ENCODE assay signal across 9 cellular contexts in genomic region chr6:36677059-36677749, GRCh38. TPM values are rescaled to one million over a fixed set of nuclear protein-coding genes. Genes with fewer than 3 reads are reported as not detected.
DNase-seq lines count a peak whose midpoint lies in the region; ATAC-seq, FAIRE-seq and TF ChIP-seq lines count a peak whose summit lies in the region.
"Had no signal": no experiment of that assay in that cellular context is flagged by ENCODE, and none has a peak within 500 bp of the region (broad histone marks: within the 10 kb centered on the region; RNA-seq: fewer than 3 reads in every experiment).

No MANE protein-coding gene starts in this region.

- peak overlapping the region in 1 of 4 donors; percentile 82 for H3K4me3 ChIP-seq in pancreas

- no peaks in the 10 kb centered on the region for H3K27me3 ChIP-seq in pancreas

- FAIRE-seq in pancreas (lab: Jason Lieb, UNC) = no peak

- H3K4me1 ChIP-seq in pancreas = peaks cover 8 to 25% (median 23%) of the 10 kb centered on the region in 3 donors

- peak overlapping the region; percentile 89 for H3K4me3 Mint-ChIP-seq in endothelial cell (ENCODE audit: unreplicated experiment)

- H3K36me3 Mint-ChIP-seq in endothelial cell (ENCODE audit: low read depth, unreplicated experiment) = peaks cover 5% of the 10 kb centered on the region

- H3K9me3 Mint-ChIP-seq in endothelial cell (ENCODE audit: unreplicated experiment) = no peaks in the 10 kb centered on the region

- no peak for ATAC-seq in pancreas
- no peak for ATAC-seq in activated CD4-positive, CD25-positive, alpha-beta regulatory T cell treated with anti-CD3 and anti-CD28 coated beads, Interleukin-2, amount 50 U/mL, for 24 hours
- no peak for ATAC-seq in GM18517 (IDR thresholded peaks at IDR 0.05; ENCODE audit: unreplicated experiment)

- intact Hi-C loops in pancreas (cut with DNase I) = no loop called here

- WGBS in pancreas, 2 donors = 71 to 75% methylated on average over 7 of the region's 7 CpGs

- H3K27me3 Mint-ChIP-seq in endothelial cell (ENCODE audit: unreplicated experiment) = peaks cover 11% of the 10 kb centered on the region

- TF ChIP-seq CTCF in endothelial cell (IDR thresholded peaks at IDR 0.05; ENCODE audit: unreplicated experiment) = no peak
- TF ChIP-seq CTCF in pancreas (IDR thresholded peaks at IDR 0.05) = no peak

- peak overlapping the region; percentile 5 to 56 (median 48) for H3K27ac ChIP-seq in pancreas

- no peaks in the 10 kb centered on the region for H3K9me3 ChIP-seq in pancreas

- H3K4me1 Mint-ChIP-seq in endothelial cell (ENCODE audit: unreplicated experiment) = peaks cover 37% of the 10 kb centered on the region

- DNase-seq in DMS79 treated with DMSO at 0.1 percent for 48 hours (lab: John Stamatoyannopoulos, UW) (peak; percentile 44), NCI-H510A treated with DMSO at 0.1 percent for 48 hours (lab: John Stamatoyannopoulos, UW) (peak; percentile 42), endothelial cell (ENCODE audit: low spot score) (no peak), pancreas (peak in 2 of 6 donors; percentile 42 to 57), NCI-H524 treated with DMSO at 0.1 percent for 48 hours (lab: John Stamatoyannopoulos, UW) (no peak), NCI-H82 treated with DMSO at 0.1 percent for 48 hours (lab: John Stamatoyannopoulos, UW; ENCODE audit: unreplicated experiment) (no peak)
- DNase-seq: stimulated activated CD4-positive, alpha-beta T cell treated with anti-CD3 and anti-CD28 coated beads, Interleukin-4, amount 100 ng/mL, for 4 hours had no signal

- H3K27ac Mint-ChIP-seq in endothelial cell (ENCODE audit: unreplicated experiment) = peak overlapping the region; percentile 92

- H3K36me3 ChIP-seq in pancreas = no peaks in the 10 kb centered on the region

RNA-seq across cellular contexts. Expression of gene CDKN1A, which starts 1.3 kb away (rescaled TPM):
- total RNA-seq in endothelial cell (ENCODE audit: unreplicated experiment) = 48.4 TPM
- 100 to 1,000 TPM in 2 of 6 donors, 10 to 100 TPM in 4; 32.5 to 178 (median 53.2) TPM for total RNA-seq in pancreas
- polyA plus RNA-seq in pancreas = 10 to 100 TPM; 22.3 to 42.2 TPM

RNA-seq across cellular contexts. Expression of gene RAB44, which starts 20.4 kb away (rescaled TPM):
- total RNA-seq in endothelial cell (ENCODE audit: unreplicated experiment) = not detected
- total RNA-seq in pancreas = under 1 TPM in 5 of 6 donors, not detected in 1; 0.04 to 0.09 (median 0.09) TPM
- polyA plus RNA-seq in pancreas = under 1 TPM; 0.04 to 0.14 TPM

Comparison
In these comparisons a context has a peak if more than half of its experiments do, and no peak if none do; other contexts are left out.
1. DNase-seq: peak in DMS79 treated with DMSO at 0.1 percent for 48 hours (single experiment) and NCI-H510A treated with DMSO at 0.1 percent for 48 hours (single experiment); none in endothelial cell (single experiment), NCI-H524 treated with DMSO at 0.1 percent for 48 hours (single experiment) and NCI-H82 treated with DMSO at 0.1 percent for 48 hours (single experiment).